In the genomic region with DNA sequence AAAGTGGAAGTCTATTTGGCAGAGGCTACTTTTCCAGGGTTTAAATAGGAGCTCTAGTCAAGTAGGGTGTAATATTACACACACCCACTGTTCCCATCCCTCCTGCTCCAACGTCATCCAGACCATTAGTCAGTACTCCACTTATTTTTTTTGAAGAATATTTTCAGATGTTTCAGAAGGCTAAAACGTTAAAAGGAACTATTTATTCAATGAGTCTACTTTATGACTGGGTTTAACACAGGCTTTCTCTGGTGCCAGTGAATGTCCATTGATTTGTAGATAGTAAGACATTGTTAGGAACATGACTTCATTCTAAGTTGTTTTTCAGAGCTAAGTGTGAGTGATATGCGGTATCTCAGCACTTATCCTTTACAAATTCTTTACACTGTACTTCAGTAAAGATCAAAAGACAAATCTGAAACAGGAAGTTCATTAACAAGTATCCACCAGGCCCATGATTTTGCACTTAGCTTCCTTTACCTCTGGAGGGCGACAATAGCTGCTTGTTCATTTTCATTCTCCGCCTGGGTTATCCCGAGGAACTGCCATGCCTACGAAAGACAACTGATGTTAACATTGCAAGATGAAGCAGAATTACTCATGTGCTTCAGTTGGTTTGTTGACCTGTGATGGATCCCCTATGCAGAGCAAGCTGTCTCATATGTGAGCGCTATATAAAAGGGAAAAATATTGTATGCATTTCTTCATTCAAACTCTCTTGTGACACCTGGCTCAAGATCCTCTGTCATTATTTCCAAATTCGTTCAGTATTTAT, we compare ENCODE assay signal across 8 cellular contexts.
A peak's percentile ranks its signal among the peaks of the same experiment; 100 is the strongest.
DNase-seq lines count a peak whose midpoint lies in the region; ATAC-seq and TF ChIP-seq lines count a peak whose summit lies in the region.

No MANE protein-coding gene starts in this region.

- H3K4me1 ChIP-seq in right atrium auricular region: no peaks in the 10 kb centered on the region

- no peaks in the 10 kb centered on the region for H3K36me3 Mint-ChIP-seq in activated CD8-positive, alpha-beta T cell treated with anti-CD3 and anti-CD28 coated beads, Interleukin-2, amount 10 ng/mL, durations not matched to agents 7 days and 5 days (ENCODE audit: low read depth)

- H3K4me3 Mint-ChIP-seq in activated CD8-positive, alpha-beta T cell treated with anti-CD3 and anti-CD28 coated beads, Interleukin-2, amount 10 ng/mL, durations not matched to agents 7 days and 5 days: no peak overlapping the region

- peak; percentile 84 for ATAC-seq in GM19452 (IDR thresholded peaks at IDR 0.05; ENCODE audit: unreplicated experiment)
- ATAC-seq in HG03432 (IDR thresholded peaks at IDR 0.05; ENCODE audit: unreplicated experiment): peak; percentile 94
- ATAC-seq in activated CD8-positive, alpha-beta T cell treated with anti-CD3 and anti-CD28 coated beads, Interleukin-2, amount 10 ng/mL, durations not matched to agents 7 days and 5 days: peak; percentile 49

- no peak overlapping the region for H3K27ac Mint-ChIP-seq in activated CD8-positive, alpha-beta T cell treated with anti-CD3 and anti-CD28 coated beads, Interleukin-2, amount 10 ng/mL, durations not matched to agents 7 days and 5 days

- H3K4me1 Mint-ChIP-seq in activated CD8-positive, alpha-beta T cell treated with anti-CD3 and anti-CD28 coated beads, Interleukin-2, amount 10 ng/mL, durations not matched to agents 7 days and 5 days (ENCODE audit: low read depth): peaks cover 3% of the 10 kb centered on the region

- H3K27me3 Mint-ChIP-seq in activated CD8-positive, alpha-beta T cell treated with anti-CD3 and anti-CD28 coated beads, Interleukin-2, amount 10 ng/mL, durations not matched to agents 7 days and 5 days (ENCODE audit: low read depth): no peaks in the 10 kb centered on the region

- POLR2A ChIA-PET in activated CD8-positive, alpha-beta T cell treated with anti-CD3 and anti-CD28 coated beads, Interleukin-2, amount 10 ng/mL, durations not matched to agents 7 days and 5 days (lab: Charles Lee): no interaction called here

- no peaks in the 10 kb centered on the region for H3K9me3 ChIP-seq in right atrium auricular region

- CTCF ChIA-PET in activated CD8-positive, alpha-beta T cell treated with anti-CD3 and anti-CD28 coated beads, Interleukin-2, amount 10 ng/mL, durations not matched to agents 7 days and 5 days (lab: Charles Lee): interaction anchor here (1.0 to 1.5 kb wide), 6 partner anchors 11 to 667 kb away, joined by 3 to 5 read pairs (median 3); no protein-coding TSS in a partner anchor

- H3K36me3 ChIP-seq in right atrium auricular region: no peaks in the 10 kb centered on the region

- H3K27me3 ChIP-seq in right atrium auricular region: no peaks in the 10 kb centered on the region

- H3K4me3 ChIP-seq in right atrium auricular region (no peak overlapping the region), retinal pigment epithelial cell (ENCODE audit: low read length) (no peak overlapping the region)

- no peaks in the 10 kb centered on the region for H3K9me3 Mint-ChIP-seq in activated CD8-positive, alpha-beta T cell treated with anti-CD3 and anti-CD28 coated beads, Interleukin-2, amount 10 ng/mL, durations not matched to agents 7 days and 5 days (ENCODE audit: insufficient read depth)

- DNase-seq in ELF-1 (ENCODE audit: low read depth, low spot score) (peak; percentile 50), NCI-H345 (lab: John Stamatoyannopoulos, UW) (peak; percentile 72), right atrium auricular region (ENCODE audit: low spot score) (no peak), retinal pigment epithelial cell (ENCODE audit: low read depth) (no peak)
- DNase-seq in activated CD8-positive, alpha-beta T cell treated with anti-CD3 and anti-CD28 coated beads, Interleukin-2, amount 10 ng/mL, durations not matched to agents 7 days and 5 days: peak; percentile 37
- no peak for DNase-seq in activated effector memory CD4-positive, alpha-beta T cell treated with anti-CD3 and anti-CD28 coated beads, Interleukin-2, amount 50 U/mL, for 16 hours

- no peak overlapping the region for H3K27ac ChIP-seq in right atrium auricular region

- TF ChIP-seq CTCF in right atrium auricular region (IDR thresholded peaks at IDR 0.05) (peak; percentile 31 to 71), retinal pigment epithelial cell (conservative IDR thresholded peaks at IDR 0.05; ENCODE audit: low read depth, low read length) (peak; percentile 79)

Comparison
In these comparisons a context has a peak if more than half of its experiments do, and no peak if none do; other contexts are left out.
1. DNase-seq: peak in ELF-1 (single experiment), NCI-H345 (single experiment) and activated CD8-positive, alpha-beta T cell treated with anti-CD3 and anti-CD28 coated beads, Interleukin-2, amount 10 ng/mL, durations not matched to agents 7 days and 5 days (single experiment); none in right atrium auricular region (single experiment), retinal pigment epithelial cell (single experiment) and activated effector memory CD4-positive, alpha-beta T cell treated with anti-CD3 and anti-CD28 coated beads, Interleukin-2, amount 50 U/mL, for 16 hours (single experiment).
2. Peak in every context shown above with its lines, with median percentiles within 50 percentile points of each other: ATAC-seq.